10 cellular contexts compared by ENCODE assay signal in genomic region chr10:76311752-76312699, GRCh38.
A peak's percentile ranks its signal among the peaks of the same experiment; 100 is the strongest.
DNase-seq lines count a peak whose midpoint lies in the region; ATAC-seq and TF ChIP-seq lines count a peak whose summit lies in the region.
"Had no signal": no experiment of that assay in that cellular context is flagged by ENCODE, and none has a peak within 500 bp of the region (broad histone marks: within the 10 kb centered on the region; RNA-seq: fewer than 3 reads in every experiment).

No MANE protein-coding gene starts in this region.

- WGBS in endodermal cell (ENCODE audit: insufficient coverage in 1 of 2, insufficient read length in 1 of 2), 2 experiments: 95 to 100% methylated on average over 4 to 5 of the region's 5 CpGs
- 24 to 42% (median 27%) methylated on average over 5 of the region's 5 CpGs for WGBS in psoas muscle, 3 donors

- no peak overlapping the region for H3K4me3 ChIP-seq in NB4 (ENCODE audit: low read depth, low read length)
- no peak overlapping the region for H3K4me3 ChIP-seq in endodermal cell (ENCODE audit: low read length)
- H3K4me3 ChIP-seq in psoas muscle: no peak overlapping the region
- H3K4me3 ChIP-seq: BLaER1 had no signal

- H3K36me3 ChIP-seq in endodermal cell (ENCODE audit: control insufficient read depth, insufficient read depth, low read length) (no peaks in the 10 kb centered on the region), psoas muscle (ENCODE audit: insufficient read depth in 1 of 2, low read depth in 1 of 2) (no peaks in the 10 kb centered on the region)
- H3K36me3 ChIP-seq: BLaER1 had no signal

- ATAC-seq in GM21786 (IDR thresholded peaks at IDR 0.05; ENCODE audit: unreplicated experiment) (peak; percentile 60), psoas muscle (peak; percentile 51 to 87 (median 74)), GM19328 (IDR thresholded peaks at IDR 0.05; ENCODE audit: unreplicated experiment) (no peak)
- no peak for ATAC-seq in stimulated activated memory B cell treated with anti-CD40 and anti-IgM and Interleukin-4, amounts not matched to agents 10 μg/mL and 1 μg/mL and 100 μg/mL, for 72 hours

- peak; percentile 24 for DNase-seq in NCI-H1105 treated with DMSO at 0.1 percent for 48 hours (lab: John Stamatoyannopoulos, UW)
- DNase-seq in NCI-H1105 (lab: John Stamatoyannopoulos, UW): no peak
- DNase-seq in NB4 (ENCODE audit: low read depth): peak; percentile 62
- peak; percentile 83 for DNase-seq in endodermal cell
- DNase-seq in psoas muscle: no peak

- no peak overlapping the region for H3K4me3 Mint-ChIP-seq in endodermal cell
- no peak overlapping the region for H3K4me3 Mint-ChIP-seq in stimulated activated memory B cell treated with anti-CD40 and anti-IgM and Interleukin-4, amounts not matched to agents 10 μg/mL and 1 μg/mL and 100 μg/mL, for 72 hours

- no peaks in the 10 kb centered on the region for H3K27me3 Mint-ChIP-seq in endodermal cell (ENCODE audit: insufficient read depth)
- H3K27me3 Mint-ChIP-seq in stimulated activated memory B cell treated with anti-CD40 and anti-IgM and Interleukin-4, amounts not matched to agents 10 μg/mL and 1 μg/mL and 100 μg/mL, for 72 hours: no peaks in the 10 kb centered on the region

- no peaks in the 10 kb centered on the region for H3K9me3 ChIP-seq in endodermal cell (ENCODE audit: control insufficient read depth, low read length)
- peaks cover 3% of the 10 kb centered on the region for H3K9me3 ChIP-seq in psoas muscle

- TF ChIP-seq POLR2A in NB4 (IDR thresholded peaks at IDR 0.05; ENCODE audit: extremely low read depth, insufficient read length): no peak

- H3K4me1 ChIP-seq in endodermal cell (ENCODE audit: control insufficient read depth, insufficient read depth, low read length) (no peaks in the 10 kb centered on the region), psoas muscle (no peaks in the 10 kb centered on the region)
- H3K4me1 ChIP-seq: parathyroid adenoma had no signal

- H3K27me3 ChIP-seq in endodermal cell (ENCODE audit: control insufficient read depth, insufficient read depth, low read length, poor library complexity, severe bottlenecking): no peaks in the 10 kb centered on the region
- H3K27me3 ChIP-seq in psoas muscle (ENCODE audit: insufficient read depth in 3 of 3, low read length in 2 of 3): no peaks in the 10 kb centered on the region
- H3K27me3 ChIP-seq: BLaER1 had no signal

- H3K9ac ChIP-seq in endodermal cell (ENCODE audit: extremely low read depth, low read length, poor library complexity, severe bottlenecking): no peak overlapping the region
- H3K9ac ChIP-seq: BLaER1, parathyroid adenoma had no signal

- TF ChIP-seq CTCF in NB4 (IDR thresholded peaks at IDR 0.05; ENCODE audit: low read depth, low read length): peak; percentile 59
- peak; percentile 90 for TF ChIP-seq CTCF in endodermal cell (conservative IDR thresholded peaks at IDR 0.05)
- TF ChIP-seq CTCF in psoas muscle (IDR thresholded peaks at IDR 0.05): peak; percentile 40

- H3K27ac ChIP-seq in endodermal cell (ENCODE audit: low read depth, low read length): no peak overlapping the region
- no peak overlapping the region for H3K27ac ChIP-seq in psoas muscle
- H3K27ac ChIP-seq: BLaER1, parathyroid adenoma had no signal

- no peaks in the 10 kb centered on the region for H3K9me3 Mint-ChIP-seq in endodermal cell
- no peaks in the 10 kb centered on the region for H3K9me3 Mint-ChIP-seq in stimulated activated memory B cell treated with anti-CD40 and anti-IgM and Interleukin-4, amounts not matched to agents 10 μg/mL and 1 μg/mL and 100 μg/mL, for 72 hours

- H3K36me3 Mint-ChIP-seq in endodermal cell (ENCODE audit: low read depth): no peaks in the 10 kb centered on the region
- H3K36me3 Mint-ChIP-seq in stimulated activated memory B cell treated with anti-CD40 and anti-IgM and Interleukin-4, amounts not matched to agents 10 μg/mL and 1 μg/mL and 100 μg/mL, for 72 hours: no peaks in the 10 kb centered on the region

- no peak overlapping the region for H3K27ac Mint-ChIP-seq in endodermal cell
- no peak overlapping the region for H3K27ac Mint-ChIP-seq in stimulated activated memory B cell treated with anti-CD40 and anti-IgM and Interleukin-4, amounts not matched to agents 10 μg/mL and 1 μg/mL and 100 μg/mL, for 72 hours

- intact Hi-C loops in psoas muscle (cut with DNase I): loop anchor here in 1 of 2 donors (5.0 kb wide), 1 partner anchor 910 kb away; the partner anchor contains the start of gene ZNF503

- H3K4me1 Mint-ChIP-seq in endodermal cell: peaks cover 11% of the 10 kb centered on the region
- no peaks in the 10 kb centered on the region for H3K4me1 Mint-ChIP-seq in stimulated activated memory B cell treated with anti-CD40 and anti-IgM and Interleukin-4, amounts not matched to agents 10 μg/mL and 1 μg/mL and 100 μg/mL, for 72 hours

Comparison
In these comparisons a context has a peak if more than half of its experiments do, and no peak if none do; other contexts are left out.
1. DNase-seq: peak in NCI-H1105 treated with DMSO at 0.1 percent for 48 hours (single experiment), NB4 (single experiment) and endodermal cell (single experiment); none in NCI-H1105 (single experiment) and psoas muscle (0 of 2).
2. ATAC-seq: peak in GM21786 (single experiment) and psoas muscle (4 of 4); none in stimulated activated memory B cell treated with anti-CD40 and anti-IgM and Interleukin-4, amounts not matched to agents 10 μg/mL and 1 μg/mL and 100 μg/mL, for 72 hours (single experiment) and GM19328 (single experiment).
3. CTCF ChIP-seq: peak in every context shown above with its lines; median percentile 90 in endodermal cell; 59 in NB4; 40 in psoas muscle.